ENCODE assay signal across 2 cellular contexts in the genomic region with DNA sequence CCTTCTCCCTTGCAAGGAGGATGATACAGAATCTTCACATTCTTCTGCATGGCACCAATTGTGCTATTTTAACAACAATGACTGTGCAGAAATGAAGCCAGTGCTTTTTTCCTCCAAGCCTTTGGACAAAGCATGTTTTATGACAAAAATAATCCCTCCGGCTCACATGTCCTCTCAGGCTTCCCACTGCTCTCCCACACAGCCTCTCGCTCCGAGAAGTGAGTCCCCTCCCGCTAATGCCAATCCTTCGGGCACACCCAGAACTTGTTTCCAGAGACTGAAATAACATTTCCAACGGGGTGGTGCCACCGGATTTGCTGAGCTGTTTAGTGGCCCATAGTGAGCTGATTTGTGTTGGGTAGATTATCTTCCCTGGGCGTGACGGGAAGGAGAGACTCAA.
TF ChIP-seq lines count a peak whose summit lies in the region.

No MANE protein-coding gene starts in this region.

TF ChIP-seq in IMR-90, 13 proteins besides CTCF, POLR2A, EP300 and RAD21:
- TF ChIP-seq, protein P1, sequence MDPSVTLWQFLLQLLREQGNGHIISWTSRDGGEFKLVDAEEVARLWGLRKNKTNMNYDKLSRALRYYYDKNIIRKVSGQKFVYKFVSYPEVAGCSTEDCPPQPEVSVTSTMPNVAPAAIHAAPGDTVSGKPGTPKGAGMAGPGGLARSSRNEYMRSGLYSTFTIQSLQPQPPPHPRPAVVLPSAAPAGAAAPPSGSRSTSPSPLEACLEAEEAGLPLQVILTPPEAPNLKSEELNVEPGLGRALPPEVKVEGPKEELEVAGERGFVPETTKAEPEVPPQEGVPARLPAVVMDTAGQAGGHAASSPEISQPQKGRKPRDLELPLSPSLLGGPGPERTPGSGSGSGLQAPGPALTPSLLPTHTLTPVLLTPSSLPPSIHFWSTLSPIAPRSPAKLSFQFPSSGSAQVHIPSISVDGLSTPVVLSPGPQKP (IDR thresholded peaks at IDR 0.05; ENCODE audit: borderline replicate concordance, low read depth, low read length), result no peak
- TF ChIP-seq NFE2L2 (IDR thresholded peaks at IDR 0.05; ENCODE audit: low read depth, low read length) (peak; percentile 83), CEBPB (IDR thresholded peaks at IDR 0.05; ENCODE audit: low read depth, low read length) (no peak), CHD1 (IDR thresholded peaks at IDR 0.05; ENCODE audit: low read depth, low read length) (no peak)
TF ChIP-seq in IMR-90: peak in this region for 1.

TF ChIP-seq in HepG2, 621 proteins besides CTCF, POLR2A, EP300 and RAD21:
- TF ChIP-seq CHCHD3 (CRISPR knock-in tag; IDR thresholded peaks at IDR 0.05) (no peak), RFXAP (CRISPR knock-in tag; IDR thresholded peaks at IDR 0.05; ENCODE audit: borderline replicate concordance) (no peak), MAFK (conservative IDR thresholded peaks at IDR 0.05 in 1 of 2, IDR thresholded peaks at IDR 0.05 in 1 of 2; ENCODE audit: low read length in 2 of 2) (no peak), NFE2L2 (IDR thresholded peaks at IDR 0.05; ENCODE audit: low read length) (peak; percentile 76), ZNF720 (CRISPR knock-in tag; IDR thresholded peaks at IDR 0.05) (no peak)
